Comparison of ENCODE assay signal across 2 cellular contexts in the genomic region with DNA sequence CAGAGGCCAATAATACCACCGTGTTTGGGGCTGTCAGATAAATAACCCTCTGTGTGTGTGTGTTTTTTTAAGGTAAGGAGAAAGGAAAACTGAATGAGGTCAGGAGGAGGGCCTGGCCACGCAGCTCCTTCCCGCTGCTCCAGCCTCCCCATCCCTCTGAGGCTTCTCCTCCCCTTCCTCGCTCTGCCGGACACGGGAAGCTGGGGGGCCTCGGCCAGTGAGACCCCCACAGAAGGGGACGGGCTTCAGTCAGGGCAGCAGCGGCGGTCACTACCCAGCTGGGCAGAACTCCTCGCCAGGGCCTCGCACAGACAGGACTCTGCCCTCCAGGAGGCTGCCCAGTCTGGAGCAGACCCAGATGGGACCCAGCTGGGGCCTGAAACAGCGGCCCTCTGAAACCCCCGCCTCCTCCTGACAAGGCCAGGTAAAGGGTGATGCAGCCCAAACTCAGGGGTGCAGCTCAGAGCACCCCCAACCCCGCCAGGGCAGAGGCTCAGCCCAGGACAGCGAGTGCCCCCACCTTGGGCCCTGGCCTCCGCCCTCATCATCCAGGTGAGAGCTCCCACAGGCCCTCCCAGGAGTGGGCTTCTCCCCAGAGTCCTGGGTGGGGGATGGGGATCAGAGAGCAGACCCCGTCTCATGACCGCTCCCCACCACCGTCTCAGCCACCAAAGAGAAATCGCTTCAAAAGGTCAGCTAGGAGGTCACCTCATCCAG.
TF ChIP-seq lines count a peak whose summit lies in the region.

No MANE protein-coding gene starts in this region.

TF ChIP-seq in Ishikawa, 13 proteins besides CTCF, POLR2A, EP300 and RAD21:
- TF ChIP-seq ZBTB7A (IDR thresholded peaks at IDR 0.05; ENCODE audit: low read depth) (peak; percentile 29; the same call in 1 of the 2 replicates), EGR1 (IDR thresholded peaks at IDR 0.05) (no peak), YY1 (IDR thresholded peaks at IDR 0.05; ENCODE audit: low read depth) (no peak), TEAD4 (IDR thresholded peaks at IDR 0.05) (no peak), MAX (IDR thresholded peaks at IDR 0.05) (no peak), CEBPB (IDR thresholded peaks at IDR 0.05) (no peak), FOXM1 (IDR thresholded peaks at IDR 0.05; ENCODE audit: borderline replicate concordance, low read depth) (no peak)
- TF ChIP-seq, protein P1, sequence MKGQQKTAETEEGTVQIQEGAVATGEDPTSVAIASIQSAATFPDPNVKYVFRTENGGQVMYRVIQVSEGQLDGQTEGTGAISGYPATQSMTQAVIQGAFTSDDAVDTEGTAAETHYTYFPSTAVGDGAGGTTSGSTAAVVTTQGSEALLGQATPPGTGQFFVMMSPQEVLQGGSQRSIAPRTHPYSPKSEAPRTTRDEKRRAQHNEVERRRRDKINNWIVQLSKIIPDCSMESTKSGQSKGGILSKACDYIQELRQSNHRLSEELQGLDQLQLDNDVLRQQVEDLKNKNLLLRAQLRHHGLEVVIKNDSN (IDR thresholded peaks at IDR 0.05): no peak

TF ChIP-seq in H1, 55 proteins besides CTCF, POLR2A, EP300 and RAD21:
- 0 out of 2 replicates have a peak, but pooled peaks have one; percentile 4 for TF ChIP-seq MAX (IDR thresholded peaks at IDR 0.05)
- TF ChIP-seq SP4 (IDR thresholded peaks at IDR 0.05; ENCODE audit: low read length): no peak
